25 cellular contexts compared by ENCODE assay signal in genomic region chr10:6019796-6020195, GRCh38. TPM values are rescaled to one million over a fixed set of nuclear protein-coding genes. Genes with fewer than 3 reads are reported as not detected.
A peak's percentile ranks its signal among the peaks of the same experiment; 100 is the strongest.
DNase-seq lines count a peak whose midpoint lies in the region; ATAC-seq and TF ChIP-seq lines count a peak whose summit lies in the region.
"Had no signal": no experiment of that assay in that cellular context is flagged by ENCODE, and none has a peak within 500 bp of the region (broad histone marks: within the 10 kb centered on the region; RNA-seq: fewer than 3 reads in every experiment).

No MANE protein-coding gene starts in this region.

- no peaks in the 10 kb centered on the region for H4K20me1 ChIP-seq in OCI-LY7 (ENCODE audit: insufficient read depth, low read length)
- H4K20me1 ChIP-seq: BLaER1 had no signal

- no peak for TF ChIP-seq CTCF in OCI-LY7 (conservative IDR thresholded peaks at IDR 0.05; ENCODE audit: low read length)

- H3K9me2 ChIP-seq in OCI-LY7 (ENCODE audit: insufficient read depth, low read length) = no peaks in the 10 kb centered on the region

- intact Hi-C loops in OCI-LY7 (cut with micrococcal nuclease; ENCODE audit: unreplicated experiment) = loop anchor here (10.0 kb wide), 1 partner anchor 385 kb away; no protein-coding TSS in a partner anchor
- intact Hi-C loops in activated T-helper 1 cell treated with anti-CD3 and anti-CD28 coated beads, Interleukin-12 subunit alpha, Interleukin-12 subunit beta, Interleukin-2, Interleukin-4 antibody, amounts not matched to agents 30 ng/mL and 10 ng/mL and 1 ng/mL, durations not matched to agents 14 hours and 24 hours and 36 hours (cut with micrococcal nuclease) = loop anchor here (10.0 kb wide), 1 partner anchor 235 kb away; no protein-coding TSS in a partner anchor

- DNase-seq in activated T-cell treated with anti-CD3 and anti-CD28 coated beads, Interleukin-2, amount 50 U/mL, for 24 hours = no peak
- DNase-seq in activated T-cell treated with anti-CD3 and anti-CD28 coated beads, Interleukin-2, amount 50 U/mL, for 4 hours = no peak
- peak; percentile 37 for DNase-seq in OCI-LY7 (ENCODE audit: low spot score)
- DNase-seq in activated T-helper 1 cell treated with anti-CD3 and anti-CD28 coated beads, Interleukin-12 subunit alpha, Interleukin-12 subunit beta, Interleukin-2, Interleukin-4 antibody, amounts not matched to agents 30 ng/mL and 10 ng/mL and 1 ng/mL, durations not matched to agents 14 hours and 24 hours and 36 hours (ENCODE audit: low spot score) = no peak
- peak in 1 of 2 donors; percentile 47 for DNase-seq in stimulated activated effector memory CD8-positive, alpha-beta T cell treated with anti-CD3 and anti-CD28 coated beads, Interleukin-12 subunit alpha, Interleukin-12 subunit beta, amount 100 ng/mL, for 72 hours (ENCODE audit: low spot score in 2 of 2)
- no peak for DNase-seq in activated CD4-positive, CD25-positive, alpha-beta regulatory T cell treated with anti-CD3 and anti-CD28 coated beads, Interleukin-2, amount 50 U/mL, for 72 hours
- DNase-seq: CD8-positive, alpha-beta T cell; EL; GM23248; MV-4-11; NCI-H1417; NCI-H187 treated with DMSO at 0.1 percent for 48 hours; NCI-H226; NCI-H524; NCI-H82; PC-3; RPMI8226 had no signal

- H3K4me3 Mint-ChIP-seq in activated T-cell treated with anti-CD3 and anti-CD28 coated beads, Interleukin-2, amount 50 U/mL, for 24 hours = no peak overlapping the region
- no peak overlapping the region for H3K4me3 Mint-ChIP-seq in activated T-cell treated with anti-CD3 and anti-CD28 coated beads, Interleukin-2, amount 50 U/mL, for 4 hours
- no peak overlapping the region for H3K4me3 Mint-ChIP-seq in activated T-helper 1 cell treated with anti-CD3 and anti-CD28 coated beads, Interleukin-12 subunit alpha, Interleukin-12 subunit beta, Interleukin-2, Interleukin-4 antibody, amounts not matched to agents 30 ng/mL and 10 ng/mL and 1 ng/mL, durations not matched to agents 14 hours and 24 hours and 36 hours
- no peak overlapping the region for H3K4me3 Mint-ChIP-seq in stimulated activated effector memory CD8-positive, alpha-beta T cell treated with anti-CD3 and anti-CD28 coated beads, Interleukin-12 subunit alpha, Interleukin-12 subunit beta, amount 100 ng/mL, for 72 hours
- H3K4me3 Mint-ChIP-seq: CD8-positive, alpha-beta T cell had no signal

- H3K4me1 Mint-ChIP-seq in activated T-cell treated with anti-CD3 and anti-CD28 coated beads, Interleukin-2, amount 50 U/mL, for 24 hours (ENCODE audit: low read depth) = peaks cover 70% of the 10 kb centered on the region
- peaks cover 17% of the 10 kb centered on the region for H3K4me1 Mint-ChIP-seq in activated T-cell treated with anti-CD3 and anti-CD28 coated beads, Interleukin-2, amount 50 U/mL, for 4 hours (ENCODE audit: low read depth)
- H3K4me1 Mint-ChIP-seq in activated T-helper 1 cell treated with anti-CD3 and anti-CD28 coated beads, Interleukin-12 subunit alpha, Interleukin-12 subunit beta, Interleukin-2, Interleukin-4 antibody, amounts not matched to agents 30 ng/mL and 10 ng/mL and 1 ng/mL, durations not matched to agents 14 hours and 24 hours and 36 hours (ENCODE audit: low read depth) = peaks cover 71% of the 10 kb centered on the region
- peaks cover 77% of the 10 kb centered on the region for H3K4me1 Mint-ChIP-seq in stimulated activated effector memory CD8-positive, alpha-beta T cell treated with anti-CD3 and anti-CD28 coated beads, Interleukin-12 subunit alpha, Interleukin-12 subunit beta, amount 100 ng/mL, for 72 hours

- H3K4me3 ChIP-seq in OCI-LY7 (ENCODE audit: low read depth, low read length, poor library complexity, severe bottlenecking) = no peak overlapping the region
- H3K4me3 ChIP-seq: BLaER1, GM12878, GM23248, HAP-1 had no signal

- H3K36me3 ChIP-seq in OCI-LY7 (ENCODE audit: insufficient read depth, low read length) = peaks cover 58% of the 10 kb centered on the region
- H3K36me3 ChIP-seq: BLaER1, HAP-1 had no signal

- H3K9me3 Mint-ChIP-seq in activated T-cell treated with anti-CD3 and anti-CD28 coated beads, Interleukin-2, amount 50 U/mL, for 24 hours = no peaks in the 10 kb centered on the region
- no peaks in the 10 kb centered on the region for H3K9me3 Mint-ChIP-seq in activated T-cell treated with anti-CD3 and anti-CD28 coated beads, Interleukin-2, amount 50 U/mL, for 4 hours
- H3K9me3 Mint-ChIP-seq in activated T-helper 1 cell treated with anti-CD3 and anti-CD28 coated beads, Interleukin-12 subunit alpha, Interleukin-12 subunit beta, Interleukin-2, Interleukin-4 antibody, amounts not matched to agents 30 ng/mL and 10 ng/mL and 1 ng/mL, durations not matched to agents 14 hours and 24 hours and 36 hours = no peaks in the 10 kb centered on the region
- no peaks in the 10 kb centered on the region for H3K9me3 Mint-ChIP-seq in stimulated activated effector memory CD8-positive, alpha-beta T cell treated with anti-CD3 and anti-CD28 coated beads, Interleukin-12 subunit alpha, Interleukin-12 subunit beta, amount 100 ng/mL, for 72 hours
- H3K9me3 Mint-ChIP-seq: CD8-positive, alpha-beta T cell had no signal

- CTCF ChIA-PET in OCI-LY7 (lab: Charles Lee; ENCODE audit: unreplicated experiment) = no interaction called here

- H3K36me3 Mint-ChIP-seq in activated T-cell treated with anti-CD3 and anti-CD28 coated beads, Interleukin-2, amount 50 U/mL, for 24 hours (ENCODE audit: low read depth) = peaks cover 100% of the 10 kb centered on the region
- peaks cover 74% of the 10 kb centered on the region for H3K36me3 Mint-ChIP-seq in activated T-cell treated with anti-CD3 and anti-CD28 coated beads, Interleukin-2, amount 50 U/mL, for 4 hours (ENCODE audit: insufficient read depth)
- peaks cover 88% of the 10 kb centered on the region for H3K36me3 Mint-ChIP-seq in activated T-helper 1 cell treated with anti-CD3 and anti-CD28 coated beads, Interleukin-12 subunit alpha, Interleukin-12 subunit beta, Interleukin-2, Interleukin-4 antibody, amounts not matched to agents 30 ng/mL and 10 ng/mL and 1 ng/mL, durations not matched to agents 14 hours and 24 hours and 36 hours (ENCODE audit: low read depth)
- H3K36me3 Mint-ChIP-seq in stimulated activated effector memory CD8-positive, alpha-beta T cell treated with anti-CD3 and anti-CD28 coated beads, Interleukin-12 subunit alpha, Interleukin-12 subunit beta, amount 100 ng/mL, for 72 hours = peaks cover 100% of the 10 kb centered on the region

- POLR2A ChIA-PET in OCI-LY7 (lab: Charles Lee) = interaction anchor here (0.9 kb wide), 2 partner anchors 9 to 64 kb away, joined by 3 read pairs; no protein-coding TSS in a partner anchor

- peak overlapping the region; percentile 2 for H3K27ac ChIP-seq in OCI-LY7 (ENCODE audit: low read depth, low read length, poor library complexity, severe bottlenecking)
- H3K27ac ChIP-seq: BLaER1, GM23248, HL-60, KMS-11 had no signal

- H3K4me2 ChIP-seq in OCI-LY7 (ENCODE audit: low read length) = no peak overlapping the region
- H3K4me2 ChIP-seq: BLaER1, KMS-11 had no signal

- no peaks in the 10 kb centered on the region for H3K27me3 Mint-ChIP-seq in activated T-cell treated with anti-CD3 and anti-CD28 coated beads, Interleukin-2, amount 50 U/mL, for 24 hours
- no peaks in the 10 kb centered on the region for H3K27me3 Mint-ChIP-seq in activated T-cell treated with anti-CD3 and anti-CD28 coated beads, Interleukin-2, amount 50 U/mL, for 4 hours (ENCODE audit: low read depth)
- H3K27me3 Mint-ChIP-seq in activated T-helper 1 cell treated with anti-CD3 and anti-CD28 coated beads, Interleukin-12 subunit alpha, Interleukin-12 subunit beta, Interleukin-2, Interleukin-4 antibody, amounts not matched to agents 30 ng/mL and 10 ng/mL and 1 ng/mL, durations not matched to agents 14 hours and 24 hours and 36 hours (ENCODE audit: insufficient read depth) = no peaks in the 10 kb centered on the region

- ATAC-seq in activated T-cell treated with anti-CD3 and anti-CD28 coated beads, Interleukin-2, amount 50 U/mL, for 4 hours = no peak
- ATAC-seq in stimulated activated effector memory CD8-positive, alpha-beta T cell treated with anti-CD3 and anti-CD28 coated beads, Interleukin-12 subunit alpha, Interleukin-12 subunit beta, amount 100 ng/mL, for 72 hours = peak; percentile 2
- ATAC-seq in GM21360 (IDR thresholded peaks at IDR 0.05; ENCODE audit: unreplicated experiment) = no peak
- ATAC-seq: CD8-positive, alpha-beta T cell; GM12878; PC-3 had no signal

- no TSS peak for BruUV-seq in OCI-LY7 (replicated peaks; lab: Mats Ljungman, UMichigan)

- peak overlapping the region; percentile 67 for H3K27ac Mint-ChIP-seq in activated T-cell treated with anti-CD3 and anti-CD28 coated beads, Interleukin-2, amount 50 U/mL, for 24 hours
- peak overlapping the region; percentile 68 for H3K27ac Mint-ChIP-seq in activated T-helper 1 cell treated with anti-CD3 and anti-CD28 coated beads, Interleukin-12 subunit alpha, Interleukin-12 subunit beta, Interleukin-2, Interleukin-4 antibody, amounts not matched to agents 30 ng/mL and 10 ng/mL and 1 ng/mL, durations not matched to agents 14 hours and 24 hours and 36 hours
- H3K27ac Mint-ChIP-seq in stimulated activated effector memory CD8-positive, alpha-beta T cell treated with anti-CD3 and anti-CD28 coated beads, Interleukin-12 subunit alpha, Interleukin-12 subunit beta, amount 100 ng/mL, for 72 hours = peak overlapping the region; percentile 89
- H3K27ac Mint-ChIP-seq: CD8-positive, alpha-beta T cell had no signal

- H3K9me3 ChIP-seq in OCI-LY7 (ENCODE audit: low read length) = no peaks in the 10 kb centered on the region
- H3K9me3 ChIP-seq: BLaER1, HAP-1 had no signal

- H3K4me1 ChIP-seq in OCI-LY7 (ENCODE audit: insufficient read depth, low read length, poor library complexity, severe bottlenecking) = peaks cover 17% of the 10 kb centered on the region
- H3K4me1 ChIP-seq: BLaER1, HAP-1 had no signal

- no peak overlapping the region for H2AFZ ChIP-seq in OCI-LY7 (ENCODE audit: low read length)
- H2AFZ ChIP-seq: GM23248 had no signal

- no peaks in the 10 kb centered on the region for H3K79me2 ChIP-seq in OCI-LY7 (ENCODE audit: insufficient read depth, low read depth, low read length)

RNA-seq across cellular contexts. Expression of gene IL2RA, which starts 42.4 kb away (rescaled TPM):
- total RNA-seq in activated T-cell treated with anti-CD3 and anti-CD28 coated beads, Interleukin-2, amount 50 U/mL, for 4 hours = 100 to 1,000 TPM; 639 to 698 (median 653) TPM
- total RNA-seq in OCI-LY7 (2014; rRNA removed; shearing (Covaris generic)) = 24.0 and 24.3 TPM in 2 replicates
- 22.3 and 27.5 TPM in 2 replicates for total RNA-seq in OCI-LY7 (2022)
- 1,237 and 1,254 TPM in 2 replicates for total RNA-seq in activated T-helper 1 cell treated with anti-CD3 and anti-CD28 coated beads, Interleukin-12 subunit alpha, Interleukin-12 subunit beta, Interleukin-2, Interleukin-4 antibody, amounts not matched to agents 30 ng/mL and 10 ng/mL and 1 ng/mL, durations not matched to agents 14 hours and 24 hours and 36 hours
- total RNA-seq: A673, GM23248, HT1080, PC-3 had no signal

RNA-seq across cellular contexts. Expression of gene IL15RA, which starts 42.5 kb away (rescaled TPM):
- 10 to 100 TPM; 41.5 to 42.4 (median 41.9) TPM for total RNA-seq in activated T-cell treated with anti-CD3 and anti-CD28 coated beads, Interleukin-2, amount 50 U/mL, for 4 hours
- 5.5 and 14.5 TPM in 2 replicates for total RNA-seq in OCI-LY7 (2014; rRNA removed; shearing (Covaris generic))
- 5.9 and 7.6 TPM in 2 replicates for total RNA-seq in OCI-LY7 (2022)
- 23.4 and 24.4 TPM in 2 replicates for total RNA-seq in activated T-helper 1 cell treated with anti-CD3 and anti-CD28 coated beads, Interleukin-12 subunit alpha, Interleukin-12 subunit beta, Interleukin-2, Interleukin-4 antibody, amounts not matched to agents 30 ng/mL and 10 ng/mL and 1 ng/mL, durations not matched to agents 14 hours and 24 hours and 36 hours

Comparison
In these comparisons a context has a peak if more than half of its experiments do, and no peak if none do; other contexts are left out.
1. RNA of gene IL2RA, which starts 42.4 kb away (total RNA-seq): 1,237 to 1,254 TPM in activated T-helper 1 cell treated with anti-CD3 and anti-CD28 coated beads, Interleukin-12 subunit alpha, Interleukin-12 subunit beta, Interleukin-2, Interleukin-4 antibody, amounts not matched to agents 30 ng/mL and 10 ng/mL and 1 ng/mL, durations not matched to agents 14 hours and 24 hours and 36 hours and 639 to 698 TPM in activated T-cell treated with anti-CD3 and anti-CD28 coated beads, Interleukin-2, amount 50 U/mL, for 4 hours; 22.3 to 27.5 TPM in OCI-LY7; every median in the first group is over 10 times any median in the second.
2. Peak in every context shown above with its lines, with median percentiles within 50 percentile points of each other: H3K27ac Mint-ChIP-seq.